Comparison of ENCODE assay signal across 30 cellular contexts in the genomic region with DNA sequence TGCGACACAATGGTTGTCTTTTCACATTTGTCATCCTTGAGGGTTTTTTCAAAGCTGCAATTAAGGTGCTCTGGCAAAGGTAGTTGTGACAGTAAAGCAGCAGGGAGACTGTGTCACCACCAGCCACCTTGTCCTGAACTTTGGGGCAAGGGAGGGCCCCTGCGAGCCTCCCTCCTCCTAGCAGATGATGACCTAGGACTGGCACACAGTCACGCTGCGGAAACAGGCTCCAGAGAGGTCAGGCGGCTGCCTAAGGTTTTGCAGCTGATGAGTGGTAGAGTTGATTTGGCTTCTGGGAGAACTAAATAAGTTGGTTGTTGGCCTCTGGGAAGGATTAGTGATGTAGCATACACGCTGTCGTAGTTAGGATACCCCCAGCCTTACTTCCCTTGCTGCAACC.
"Had no signal": no experiment of that assay in that cellular context is flagged by ENCODE, and none has a peak within 500 bp of the region (broad histone marks: within the 10 kb centered on the region; RNA-seq: fewer than 3 reads in every experiment).

No MANE protein-coding gene starts in this region.

- H3K9me2 ChIP-seq: SK-N-SH had no signal

- ATAC-seq: activated CD4-positive, CD25-positive, alpha-beta regulatory T cell treated with anti-CD3 and anti-CD28 coated beads, Interleukin-2, amount 50 U/mL, for 24 hours; gastroesophageal sphincter; left lung; naive thymus-derived CD4-positive, alpha-beta T cell had no signal

- H3K4me2 ChIP-seq: SK-N-SH had no signal

- H3K27ac ChIP-seq: ascending aorta, epithelial cell of prostate, esophagus squamous epithelium, gastroesophageal sphincter, left lung, pancreas, prostate gland, testis, upper lobe of left lung, WERI-Rb-1 had no signal

- H3K27ac Mint-ChIP-seq: activated naive CD4-positive, alpha-beta T cell treated with anti-CD3 and anti-CD28 coated beads for 36 hours; activated naive CD8-positive, alpha-beta T cell treated with anti-CD3 and anti-CD28 coated beads, Interleukin-2, amount 10 ng/mL, durations not matched to agents 7 days and 5 days; dendritic cell treated with granulocyte-macrophage colony-stimulating factor and Interleukin-4, amounts not matched to agents 40 ng/mL and 50 ng/mL, for 4 days; naive thymus-derived CD4-positive, alpha-beta T cell; T-helper 1 cell treated with Interleukin-12 subunit alpha and Interleukin-12 subunit beta and Interleukin-4 antibody, amounts not matched to agents 30 μg/mL and 1 μg/mL, for 36 hours had no signal

- H3K27me3 ChIP-seq: ascending aorta, esophagus squamous epithelium, gastroesophageal sphincter, left lung, pancreas, testis, upper lobe of left lung had no signal

- H3K9me3 Mint-ChIP-seq: activated naive CD4-positive, alpha-beta T cell treated with anti-CD3 and anti-CD28 coated beads for 36 hours; activated naive CD8-positive, alpha-beta T cell treated with anti-CD3 and anti-CD28 coated beads, Interleukin-2, amount 10 ng/mL, durations not matched to agents 7 days and 5 days; brain; dendritic cell treated with granulocyte-macrophage colony-stimulating factor and Interleukin-4, amounts not matched to agents 40 ng/mL and 50 ng/mL, for 4 days; naive thymus-derived CD4-positive, alpha-beta T cell; T-helper 1 cell treated with Interleukin-12 subunit alpha and Interleukin-12 subunit beta and Interleukin-4 antibody, amounts not matched to agents 30 μg/mL and 1 μg/mL, for 36 hours had no signal

- DNase-seq: activated CD4-positive, alpha-beta T cell treated with anti-CD3 and anti-CD28 coated beads for 48 hours; activated CD4-positive, alpha-beta T cell treated with anti-CD3 and anti-CD28 coated beads, Interleukin-2, amount 50 U/mL, for 48 hours; activated CD8-positive, alpha-beta memory T cell treated with anti-CD3 and anti-CD28 coated beads for 24 hours; activated effector memory CD4-positive, alpha-beta T cell treated with Interleukin-2 at 50 U/mL for 16 hours; activated naive CD4-positive, alpha-beta T cell treated with anti-CD3 and anti-CD28 coated beads for 36 hours; activated naive CD8-positive, alpha-beta T cell treated with anti-CD3 and anti-CD28 coated beads, Interleukin-2, amount 10 ng/mL, durations not matched to agents 7 days and 5 days; effector CD4-positive, alpha-beta T cell; esophagus squamous epithelium; head of caudate nucleus; kidney glomerular epithelial cell; left lung; naive thymus-derived CD4-positive, alpha-beta T cell; nucleus accumbens; SK-N-SH; stimulated activated naive CD4-positive, alpha-beta T cell; SW 1271; T-helper 9 cell; testis; upper lobe of left lung; WERI-Rb-1 had no signal

- H3K27me3 Mint-ChIP-seq: activated naive CD8-positive, alpha-beta T cell treated with anti-CD3 and anti-CD28 coated beads, Interleukin-2, amount 10 ng/mL, durations not matched to agents 7 days and 5 days; brain; dendritic cell treated with granulocyte-macrophage colony-stimulating factor and Interleukin-4, amounts not matched to agents 40 ng/mL and 50 ng/mL, for 4 days; naive thymus-derived CD4-positive, alpha-beta T cell had no signal

- H3K4me3 Mint-ChIP-seq: activated naive CD4-positive, alpha-beta T cell treated with anti-CD3 and anti-CD28 coated beads for 36 hours; activated naive CD8-positive, alpha-beta T cell treated with anti-CD3 and anti-CD28 coated beads, Interleukin-2, amount 10 ng/mL, durations not matched to agents 7 days and 5 days; brain; dendritic cell treated with granulocyte-macrophage colony-stimulating factor and Interleukin-4, amounts not matched to agents 40 ng/mL and 50 ng/mL, for 4 days; naive thymus-derived CD4-positive, alpha-beta T cell; T-helper 1 cell treated with Interleukin-12 subunit alpha and Interleukin-12 subunit beta and Interleukin-4 antibody, amounts not matched to agents 30 μg/mL and 1 μg/mL, for 36 hours had no signal

- H3K4me1 Mint-ChIP-seq: activated naive CD8-positive, alpha-beta T cell treated with anti-CD3 and anti-CD28 coated beads, Interleukin-2, amount 10 ng/mL, durations not matched to agents 7 days and 5 days had no signal

- H3K9me3 ChIP-seq: ascending aorta, esophagus squamous epithelium, gastroesophageal sphincter, left lung, mucosa of descending colon, pancreas, prostate gland, SK-N-SH, testis, upper lobe of left lung had no signal

- H3K4me1 ChIP-seq: ascending aorta, esophagus squamous epithelium, gastroesophageal sphincter, left lung, pancreas, prostate gland, testis, upper lobe of left lung had no signal

- H3K9ac ChIP-seq: SK-N-SH had no signal

- H3K36me3 ChIP-seq: prostate gland had no signal

- H3K4me3 ChIP-seq: ascending aorta, esophagus squamous epithelium, gastroesophageal sphincter, left lung, mucosa of descending colon, pancreas, prostate gland, testis, upper lobe of left lung had no signal
